ENCODE assay signal across 8 cellular contexts in genomic region chr7:151232272-151233110, GRCh38. TPM values are rescaled to one million over a fixed set of nuclear protein-coding genes. Genes with fewer than 3 reads are reported as not detected.
DNase-seq lines count a peak whose midpoint lies in the region; ATAC-seq and TF ChIP-seq lines count a peak whose summit lies in the region.

CHPF2 (plus strand) TSS chr7:151232483; CDS start chr7:151234012, 1,529 bp downstream.

- H3K4me3 ChIP-seq in right atrium auricular region (peak within 1 kb of the TSS; percentile 79 to 87), vagina (peak within 1 kb of the TSS; percentile 87 to 89)

- TF ChIP-seq CTCF in right atrium auricular region (IDR thresholded peaks at IDR 0.05) = no peak
- TF ChIP-seq CTCF in vagina (IDR thresholded peaks at IDR 0.05) = no peak

- TF ChIP-seq POLR2A in vagina (IDR thresholded peaks at IDR 0.05) = peak in 1 of 2 donors; percentile 68

- ATAC-seq in GM18498 (IDR thresholded peaks at IDR 0.05; ENCODE audit: unreplicated experiment) (peak; percentile 96), HG02840 (IDR thresholded peaks at IDR 0.05; ENCODE audit: low FRiP score, unreplicated experiment) (peak; percentile 96)

- no peaks in the 10 kb centered on the region for H3K27me3 ChIP-seq in right atrium auricular region
- H3K27me3 ChIP-seq in vagina = no peaks in the 10 kb centered on the region

- H3K9me3 ChIP-seq in right atrium auricular region (no peaks in the 10 kb centered on the region), vagina (no peaks in the 10 kb centered on the region)

- H3K27ac ChIP-seq in right atrium auricular region = peak within 1 kb of the TSS; percentile 82 to 91
- peak within 1 kb of the TSS; percentile 72 for H3K27ac ChIP-seq in vagina

- H3K4me1 ChIP-seq in right atrium auricular region (peaks cover 0 to 37% of the 10 kb centered on the region in 2 donors), vagina (peaks cover 37% of the 10 kb centered on the region)

- intact Hi-C loops in T-helper 2 cell treated with Interferon-gamma antibody and Interleukin-4, amounts not matched to agents 100 ng/mL and 5 ng/mL, for 36 hours (cut with micrococcal nuclease) = loop anchor here (1.0 to 2.0 kb wide), 5 partner anchors 12 to 174 kb away; partner anchors contain the start of genes FASTK and SLC4A2
- intact Hi-C loops in vagina (cut with DNase I) = loop anchor here (10.0 kb wide), 1 partner anchor 178 kb away; the partner anchor contains the start of genes CDK5 and SLC4A2

- DNase-seq in NCI-H1694 (lab: John Stamatoyannopoulos, UW) (peak; percentile 61), anterior cingulate cortex (lab: John Stamatoyannopoulos, UW) (peak; percentile 37 to 94 (median 84)), right atrium auricular region (ENCODE audit: low spot score) (peak; percentile 91), putamen (ENCODE audit: low spot score) (peak; percentile 85), vagina (ENCODE audit: extremely low spot score in 2 of 2) (no peak)

- H3K36me3 ChIP-seq in right atrium auricular region = peaks cover 26% of the 10 kb centered on the region
- peaks cover 0 to 8% of the 10 kb centered on the region in 2 donors for H3K36me3 ChIP-seq in vagina

RNA-seq across cellular contexts. Expression of gene CHPF2, which starts in this region (rescaled TPM):
- total RNA-seq in T-helper 2 cell treated with Interferon-gamma antibody and Interleukin-4, amounts not matched to agents 100 ng/mL and 5 ng/mL, for 36 hours = 40.0 and 41.0 TPM in 2 replicates
- total RNA-seq in right atrium auricular region (10 to 100 TPM; 24.7 to 38.1 TPM), vagina (28.0 TPM)

Comparison
In these comparisons a context has a peak if more than half of its experiments do, and no peak if none do; other contexts are left out.
1. DNase-seq: peak in NCI-H1694 (single experiment), anterior cingulate cortex (58 of 58), right atrium auricular region (single experiment) and putamen (single experiment); none in vagina (0 of 2).